Comparison of ENCODE assay signal across 15 cellular contexts in the genomic region with DNA sequence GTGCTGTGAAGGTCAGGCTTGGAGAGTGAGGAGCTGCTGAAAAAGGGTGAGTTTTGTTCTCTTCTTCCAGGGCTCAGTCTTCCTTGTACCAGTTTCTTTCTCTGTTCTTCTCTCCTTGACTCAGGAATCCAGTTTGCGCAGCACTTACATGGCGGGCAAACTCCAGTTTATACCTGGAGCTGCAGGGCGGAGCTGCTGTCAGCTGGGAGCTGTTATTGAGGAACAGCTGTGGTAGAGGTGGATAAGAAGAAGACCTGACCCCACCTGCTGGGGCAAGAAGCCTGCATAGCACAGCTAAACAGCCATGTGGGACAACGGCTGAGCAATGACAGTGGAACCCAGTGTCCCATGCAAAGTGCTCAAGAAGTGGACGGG. TPM values are rescaled to one million over a fixed set of nuclear protein-coding genes. Genes with fewer than 3 reads are reported as not detected.
DNase-seq lines count a peak whose midpoint lies in the region; ATAC-seq and TF ChIP-seq lines count a peak whose summit lies in the region.
"Had no signal": no experiment of that assay in that cellular context is flagged by ENCODE, and none has a peak within 500 bp of the region (broad histone marks: within the 10 kb centered on the region; RNA-seq: fewer than 3 reads in every experiment).

No MANE protein-coding gene starts in this region.

- peak overlapping the region; percentile 6 to 21 for H3K9ac ChIP-seq in colonic mucosa (ENCODE audit: low read depth in 2 of 2, low read length in 2 of 2)

- H3K27ac ChIP-seq in left ventricle myocardium inferior (replicated peaks) (peak overlapping the region; percentile 72), colonic mucosa (peak overlapping the region; percentile 36), tibial nerve (peak overlapping the region; percentile 60 to 94 (median 86))

- H3K9me3 ChIP-seq in left ventricle myocardium inferior (replicated peaks) (no peaks in the 10 kb centered on the region), colonic mucosa (no peaks in the 10 kb centered on the region), tibial nerve (no peaks in the 10 kb centered on the region)
- H3K9me3 ChIP-seq: BE2C, HAP-1, Peyer's patch had no signal

- H3K4me1 ChIP-seq in left ventricle myocardium inferior (peaks cover 44% of the 10 kb centered on the region), colonic mucosa (no peaks in the 10 kb centered on the region), tibial nerve (peaks cover 0 to 70% (median 40%) of the 10 kb centered on the region in 4 donors)

- TF ChIP-seq EP300 in tibial nerve (IDR thresholded peaks at IDR 0.05), result no peak

- no peaks in the 10 kb centered on the region for H3K27me3 Mint-ChIP-seq in nephron progenitor cell (ENCODE audit: low read depth, poor library complexity)
- peaks cover 0 to 3% (median 0%) of the 10 kb centered on the region in 3 donors for H3K27me3 Mint-ChIP-seq in immature natural killer cell (ENCODE audit: low read depth in 3 of 3)

- peaks cover 23% of the 10 kb centered on the region for H3K36me3 Mint-ChIP-seq in nephron progenitor cell (ENCODE audit: low read depth)
- peaks cover 4 to 11% (median 11%) of the 10 kb centered on the region in 3 donors for H3K36me3 Mint-ChIP-seq in immature natural killer cell
- H3K36me3 Mint-ChIP-seq: natural killer cell had no signal

- H3K27ac Mint-ChIP-seq in nephron progenitor cell (peak overlapping the region; percentile 73), immature natural killer cell (peak overlapping the region in 2 of 6 donors; percentile 56 to 76)
- H3K27ac Mint-ChIP-seq: natural killer cell had no signal

- peaks cover 76% of the 10 kb centered on the region for H3K4me1 Mint-ChIP-seq in nephron progenitor cell
- peaks cover 26 to 72% of the 10 kb centered on the region in 2 donors for H3K4me1 Mint-ChIP-seq in immature natural killer cell

- no peak for ATAC-seq in Right ventricle myocardium superior (ENCODE audit: poor library complexity)
- ATAC-seq: natural killer cell had no signal

- TF ChIP-seq POLR2A in tibial nerve (IDR thresholded peaks at IDR 0.05), result no peak

- H3K36me3 ChIP-seq in left ventricle myocardium inferior (no peaks in the 10 kb centered on the region), colonic mucosa (no peaks in the 10 kb centered on the region), tibial nerve (no peaks in the 10 kb centered on the region)
- H3K36me3 ChIP-seq: HAP-1, Peyer's patch had no signal

- H3K4me3 ChIP-seq in left ventricle myocardium inferior, result no peak overlapping the region
- H3K4me3 ChIP-seq in colonic mucosa, result no peak overlapping the region
- no peak overlapping the region for H3K4me3 ChIP-seq in tibial nerve
- H3K4me3 ChIP-seq: HAP-1, Peyer's patch had no signal

- intact Hi-C loops in left ventricle myocardium inferior (cut with micrococcal nuclease), result no loop called here
- intact Hi-C loops in Right ventricle myocardium superior (cut with DNase I), result no loop called here
- intact Hi-C loops in colonic mucosa (cut with DNase I), result no loop called here

- 71 to 78% methylated on average over 5 of the region's 5 CpGs for WGBS in tibial nerve, 2 donors

- H3K9me3 Mint-ChIP-seq in nephron progenitor cell (no peaks in the 10 kb centered on the region), immature natural killer cell (no peaks in the 10 kb centered on the region)
- H3K9me3 Mint-ChIP-seq: natural killer cell had no signal

- DNase-seq in left ventricle myocardium inferior (no peak), Right ventricle myocardium superior (no peak), colonic mucosa (no peak), nephron progenitor cell (no peak), tibial nerve (ENCODE audit: low spot score in 2 of 2) (no peak), immature natural killer cell (no peak), cerebellum (ENCODE audit: low spot score) (no peak), 8988T (no peak)
- DNase-seq: activated CD4-positive, alpha-beta T cell treated with anti-CD3 and anti-CD28 coated beads, Interleukin-2, amount 50 U/mL, for 48 hours; BE2C; cortex of kidney; natural killer cell; Peyer's patch; stimulated activated CD8-positive, alpha-beta memory T cell treated with anti-CD3 and anti-CD28 coated beads, Interleukin-4, amount 100 ng/mL, for 48 hours had no signal

- H3K4me3 Mint-ChIP-seq in nephron progenitor cell (peak overlapping the region; percentile 20), immature natural killer cell (no peak overlapping the region)
- H3K4me3 Mint-ChIP-seq: natural killer cell had no signal

- no peak for TF ChIP-seq CTCF in left ventricle myocardium inferior (IDR thresholded peaks at IDR 0.05; ENCODE audit: borderline replicate concordance)
- TF ChIP-seq CTCF in colonic mucosa (IDR thresholded peaks at IDR 0.05), result no peak
- no peak for TF ChIP-seq CTCF in nephron progenitor cell (IDR thresholded peaks at IDR 0.05)
- TF ChIP-seq CTCF in tibial nerve (IDR thresholded peaks at IDR 0.05), result no peak

- no peaks in the 10 kb centered on the region for H3K27me3 ChIP-seq in left ventricle myocardium inferior (ENCODE audit: low read depth)
- no peaks in the 10 kb centered on the region for H3K27me3 ChIP-seq in colonic mucosa
- H3K27me3 ChIP-seq in tibial nerve, result no peaks in the 10 kb centered on the region
- H3K27me3 ChIP-seq: BE2C, Peyer's patch had no signal

RNA-seq across cellular contexts. Expression of a gene that starts 46.2 kb away (rescaled TPM):
- total RNA-seq in left ventricle myocardium inferior (28.3 TPM), Right ventricle myocardium superior (21.2 TPM), colonic mucosa (10 to 100 TPM; 47.4 to 67.3 TPM), tibial nerve (10 to 100 TPM; 47.9 to 78.6 (median 60.0) TPM), cerebellum (42.6 TPM)
- polyA plus RNA-seq in immature natural killer cell, result 10 to 100 TPM; 18.5 to 30.0 (median 22.5) TPM
